Comparison of ENCODE assay signal across 10 cellular contexts in genomic region chr5:54655761-54656160, GRCh38.
"Had no signal": no experiment of that assay in that cellular context is flagged by ENCODE, and none has a peak within 500 bp of the region (broad histone marks: within the 10 kb centered on the region; RNA-seq: fewer than 3 reads in every experiment).

No MANE protein-coding gene starts in this region.

- H3K36me3 ChIP-seq: right lobe of liver, spleen had no signal

- DNase-seq: activated CD4-positive, alpha-beta T cell treated with anti-CD3 and anti-CD28 coated beads for 36 hours; activated CD8-positive, alpha-beta T cell treated with anti-CD3 and anti-CD28 coated beads for 36 hours; activated gamma-delta T cell; activated T-cell treated with anti-CD3 and anti-CD28 coated beads, Interleukin-2, amount 50 U/mL, for 48 hours; amniotic stem cell; erythroblast; spleen had no signal

- ATAC-seq: activated CD4-positive, alpha-beta T cell treated with anti-CD3 and anti-CD28 coated beads for 36 hours; activated CD8-positive, alpha-beta T cell treated with anti-CD3 and anti-CD28 coated beads for 36 hours; activated naive CD4-positive, alpha-beta T cell treated with anti-CD3 and anti-CD28 coated beads, Interleukin-2, amount 50 U/mL, for 72 hours had no signal

- H3K4me3 ChIP-seq: right lobe of liver, spleen had no signal

- H3K9me3 ChIP-seq: right lobe of liver, spleen had no signal

- H3K27ac ChIP-seq: right lobe of liver, spleen, VCaP had no signal

- H3K27me3 ChIP-seq: right lobe of liver, spleen had no signal
